8 cellular contexts compared by ENCODE assay signal in genomic region chr17:58960068-58960467, GRCh38.
DNase-seq lines count a peak whose midpoint lies in the region; ATAC-seq and TF ChIP-seq lines count a peak whose summit lies in the region.

No MANE protein-coding gene starts in this region.

- DNase-seq in AG20443 (ENCODE audit: low spot score) = peak; percentile 44
- DNase-seq in HFF-Myc (ENCODE audit: extremely low read depth, low read depth) = peak; percentile 21
- no peak for DNase-seq in RWPE2 (ENCODE audit: low spot score)
- DNase-seq in iPS DF 4.7 (ENCODE audit: extremely low read depth, low spot score) = peak; percentile 25
- no peak for DNase-seq in NCI-H2227 (lab: John Stamatoyannopoulos, UW; ENCODE audit: unreplicated experiment)
- no peak for DNase-seq in activated effector memory CD4-positive, alpha-beta T cell treated with anti-CD3 and anti-CD28 coated beads, Interleukin-2, amount 50 U/mL, for 16 hours
- DNase-seq in SHP77 treated with DMSO at 0.1 percent for 48 hours (lab: John Stamatoyannopoulos, UW) = no peak

- no peak overlapping the region for H3K27ac ChIP-seq in RWPE2 (ENCODE audit: poor library complexity, severe bottlenecking)

- H3K27me3 ChIP-seq in RWPE2 (ENCODE audit: insufficient read depth, poor library complexity, severe bottlenecking) = no peaks in the 10 kb centered on the region

- no peaks in the 10 kb centered on the region for H3K9me3 ChIP-seq in RWPE2 (ENCODE audit: severe bottlenecking)

- no peak; the same call in 2 of the 3 replicates for ATAC-seq in RWPE2 (ENCODE audit: low read depth)
- ATAC-seq in HG03108 (IDR thresholded peaks at IDR 0.05; ENCODE audit: unreplicated experiment) = no peak

- H3K4me3 ChIP-seq in HFF-Myc (replicated peaks; ENCODE audit: low read depth, low read length) (no peak overlapping the region), RWPE2 (ENCODE audit: severe bottlenecking) (no peak overlapping the region)

- no peaks in the 10 kb centered on the region for H3K36me3 ChIP-seq in RWPE2 (ENCODE audit: low read depth)

- H3K4me1 ChIP-seq in RWPE2 (ENCODE audit: insufficient read depth, poor library complexity, severe bottlenecking) = peaks cover 12% of the 10 kb centered on the region

- TF ChIP-seq CTCF in HFF-Myc (IDR thresholded peaks at IDR 0.05; ENCODE audit: low read depth, low read length, missing control alignments) = no peak
- peak; percentile 39 for TF ChIP-seq CTCF in RWPE2 (IDR thresholded peaks at IDR 0.05; ENCODE audit: poor library complexity, severe bottlenecking)

Comparison
In these comparisons a context has a peak if more than half of its experiments do, and no peak if none do; other contexts are left out.
1. DNase-seq: peak in AG20443 (single experiment), HFF-Myc (single experiment) and iPS DF 4.7 (single experiment); none in RWPE2 (single experiment), NCI-H2227 (single experiment), activated effector memory CD4-positive, alpha-beta T cell treated with anti-CD3 and anti-CD28 coated beads, Interleukin-2, amount 50 U/mL, for 16 hours (single experiment) and SHP77 treated with DMSO at 0.1 percent for 48 hours (single experiment).